In genomic region chr11:46617451-46618314, GRCh38 we compare ENCODE assay signal across 8 cellular contexts. TPM values are rescaled to one million over a fixed set of nuclear protein-coding genes. Genes with fewer than 3 reads are reported as not detected.
A peak's percentile ranks its signal among the peaks of the same experiment; 100 is the strongest.
DNase-seq lines count a peak whose midpoint lies in the region; TF ChIP-seq lines count a peak whose summit lies in the region.

ATG13 (plus strand) TSS chr11:46617553; CDS start chr11:46644292, 26,739 bp downstream.

- in situ Hi-C loops in HAP-1 (cut with MboI; ENCODE audit: low sequenced_read_pairs) (no loop called here), transverse colon (cut with MboI; ENCODE audit: low pct_ligation_motif_present in 1 of 4, low pct_unique_long_range_greater_than_20kb in 1 of 4, low sequenced_read_pairs in 3 of 4) (no loop called here)

- peak within 1 kb of the TSS; percentile 97 to 99 (median 98) for H3K27ac ChIP-seq in transverse colon

- TF ChIP-seq POLR2A in transverse colon (IDR thresholded peaks at IDR 0.05) = no peak

- peak; percentile 84 for DNase-seq in GM06990 (ENCODE audit: extremely low read depth, insufficient read length)
- peak; percentile 59 to 83 for DNase-seq in HAP-1 (ENCODE audit: low spot score in 2 of 2)
- DNase-seq in MG63 = peak; percentile 76
- peak; percentile 42 to 94 for DNase-seq in SW 1271 (lab: John Stamatoyannopoulos, UW)
- DNase-seq in activated naive CD8-positive, alpha-beta T cell treated with anti-CD3 and anti-CD28 coated beads, Interleukin-2, amount 50 U/mL, for 16 hours (ENCODE audit: low read depth, low spot score) = peak; percentile 64
- DNase-seq in cardiac septum (ENCODE audit: low spot score) = peak; percentile 86
- peak; percentile 75 for DNase-seq in pons (ENCODE audit: low spot score)
- peak; percentile 87 for DNase-seq in transverse colon

- H3K36me3 ChIP-seq in GM06990 (ENCODE audit: control insufficient read depth, insufficient read depth, low read length) (no peaks in the 10 kb centered on the region; the same call in 1 of the 2 replicates), HAP-1 (replicated peaks) (peaks cover 12% of the 10 kb centered on the region), MG63 (peaks cover 14% of the 10 kb centered on the region), transverse colon (peaks cover 0 to 6% (median 0%) of the 10 kb centered on the region in 4 donors)

- peaks cover 6% of the 10 kb centered on the region for H3K4me1 ChIP-seq in HAP-1
- peaks cover 6 to 32% (median 19%) of the 10 kb centered on the region in 4 donors for H3K4me1 ChIP-seq in transverse colon

- WGBS in transverse colon (ENCODE audit: low coverage in 1 of 2), 2 donors = 0% methylated on average over 46 of the region's 52 CpGs; no CpG with 5 or more reads in 1 of the 2 donors

- TF ChIP-seq EP300 in transverse colon (IDR thresholded peaks at IDR 0.05; ENCODE audit: low read depth) = no peak

- peak; percentile 91 for TF ChIP-seq CTCF in GM06990 (IDR thresholded peaks at IDR 0.05; ENCODE audit: insufficient read depth, low read length, poor library complexity, severe bottlenecking)
- TF ChIP-seq CTCF in transverse colon (IDR thresholded peaks at IDR 0.05) = peak; percentile 82 to 90 (median 84)

- intact Hi-C loops in cardiac septum (cut with DNase I) (loop anchor here (1.0 to 2.0 kb wide), 3 partner anchors 24 to 229 kb away; partner anchors contain the start of genes ARHGAP1 and ZNF408), transverse colon (cut with DNase I; ENCODE audit: low total_unique reads) (no loop called here)

- no peaks in the 10 kb centered on the region for H3K27me3 ChIP-seq in GM06990 (replicated peaks; ENCODE audit: control insufficient read depth, insufficient read depth, low read length)
- H3K27me3 ChIP-seq in HAP-1 (ENCODE audit: low read depth) = no peaks in the 10 kb centered on the region
- no peaks in the 10 kb centered on the region for H3K27me3 ChIP-seq in MG63
- no peaks in the 10 kb centered on the region for H3K27me3 ChIP-seq in transverse colon

- peak within 1 kb of the TSS; percentile 99 for H3K4me3 ChIP-seq in GM06990 (replicated peaks; ENCODE audit: low read depth, low read length)
- peak within 1 kb of the TSS; percentile 80 for H3K4me3 ChIP-seq in HAP-1
- peak within 1 kb of the TSS; percentile 100 for H3K4me3 ChIP-seq in MG63
- H3K4me3 ChIP-seq in transverse colon = peak within 1 kb of the TSS; percentile 85 to 96 (median 94)

- H3K9me3 ChIP-seq in HAP-1 (no peaks in the 10 kb centered on the region), MG63 (no peaks in the 10 kb centered on the region; the same call in 1 of the 2 replicates), transverse colon (no peaks in the 10 kb centered on the region)

RNA-seq across cellular contexts. Expression of gene ATG13, which starts in this region (rescaled TPM):
- 41.2 and 48.0 TPM in 2 replicates for total RNA-seq in MG63 (2014; rRNA removed; shearing (Covaris generic); ENCODE audit: low replicate concordance)
- total RNA-seq in cardiac septum (43.4 TPM), transverse colon (100 to 1,000 TPM in 2 of 4 donors, 10 to 100 TPM in 2; 40.8 to 128 (median 112) TPM)

Comparison
In these comparisons a context has a peak if more than half of its experiments do, and no peak if none do; other contexts are left out.
1. Peak in every context shown above with its lines: DNase-seq, H3K4me3 ChIP-seq and H3K27ac ChIP-seq.